ENCODE assay signal across 19 cellular contexts in the genomic region with DNA sequence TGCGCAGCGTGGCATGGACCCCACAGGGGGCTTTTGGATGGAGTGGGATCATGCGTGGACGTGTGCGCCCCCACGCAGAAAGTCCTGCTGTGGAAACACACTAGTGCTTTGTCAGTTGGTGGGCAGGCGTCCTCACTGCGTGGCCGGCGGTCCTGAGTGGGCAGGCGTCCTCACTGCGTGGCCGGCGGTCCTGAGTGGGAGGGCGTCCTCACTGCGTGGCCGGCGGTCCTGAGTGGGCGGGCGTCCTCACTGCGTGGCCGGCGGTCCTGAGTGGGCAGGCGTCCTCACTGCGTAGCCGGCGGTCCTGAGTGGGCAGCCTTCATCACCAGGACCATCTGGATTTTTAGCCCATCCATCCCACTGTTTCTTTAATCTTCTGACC.
DNase-seq lines count a peak whose midpoint lies in the region; ATAC-seq, FAIRE-seq and TF ChIP-seq lines count a peak whose summit lies in the region.
"Had no signal": no experiment of that assay in that cellular context is flagged by ENCODE, and none has a peak within 500 bp of the region (broad histone marks: within the 10 kb centered on the region; RNA-seq: fewer than 3 reads in every experiment).

No MANE protein-coding gene starts in this region.

- H3K27ac Mint-ChIP-seq in endothelial cell (ENCODE audit: unreplicated experiment), result no peak overlapping the region

- no peak for FAIRE-seq in GM19239 (lab: Jason Lieb, UNC)
- FAIRE-seq: GM12878 had no signal

- H3K36me3 Mint-ChIP-seq in endothelial cell (ENCODE audit: low read depth, unreplicated experiment), result peaks cover 5% of the 10 kb centered on the region

- TF ChIP-seq POLR2A in sigmoid colon (IDR thresholded peaks at IDR 0.05), result no peak

- intact Hi-C loops in sigmoid colon (cut with DNase I), result no loop called here

- no peak for ATAC-seq in GM19023 (IDR thresholded peaks at IDR 0.05; ENCODE audit: unreplicated experiment)
- ATAC-seq: GM12878 had no signal

- H4K20me1 ChIP-seq in BLaER1 treated with 17β-estradiol and CSF1 and Interleukin-3, amounts not matched to agents 10 nM and 100 nM, result peaks cover 55 to 98% (median 82%) of the 10 kb centered on the region in 11 experiments

- TF ChIP-seq CTCF in endothelial cell (IDR thresholded peaks at IDR 0.05; ENCODE audit: unreplicated experiment) (no peak), sigmoid colon (IDR thresholded peaks at IDR 0.05) (no peak)

- H3K4me1 Mint-ChIP-seq in endothelial cell (ENCODE audit: unreplicated experiment), result peaks cover 30% of the 10 kb centered on the region

- 97 to 98% methylated on average over 27 of the region's 27 CpGs for WGBS in sigmoid colon, 2 donors

- no peaks in the 10 kb centered on the region for H3K27me3 ChIP-seq in BLaER1 treated with 17β-estradiol and CSF1 and Interleukin-3, amounts not matched to agents 10 nM and 100 nM
- H3K27me3 ChIP-seq in sigmoid colon, result no peaks in the 10 kb centered on the region

- peaks cover 47 to 66% (median 60%) of the 10 kb centered on the region in 10 experiments for H3K4me1 ChIP-seq in BLaER1 treated with 17β-estradiol and CSF1 and Interleukin-3, amounts not matched to agents 10 nM and 100 nM
- H3K4me1 ChIP-seq in sigmoid colon, result peaks cover 0 to 10% (median 0%) of the 10 kb centered on the region in 4 donors
- H3K4me1 ChIP-seq: HAP-1 had no signal

- H3K9me3 Mint-ChIP-seq in endothelial cell (ENCODE audit: unreplicated experiment), result no peaks in the 10 kb centered on the region
- H3K9me3 Mint-ChIP-seq: CD8-positive, alpha-beta memory T cell had no signal

- no peak overlapping the region for H3K9ac ChIP-seq in BLaER1 treated with 17β-estradiol and CSF1 and Interleukin-3, amounts not matched to agents 10 nM and 100 nM

- H3K36me3 ChIP-seq in BLaER1 treated with 17β-estradiol and CSF1 and Interleukin-3, amounts not matched to agents 10 nM and 100 nM, result peaks cover 0 to 45% (median 6%) of the 10 kb centered on the region in 11 experiments; a peak in 10 of 22 replicates
- no peaks in the 10 kb centered on the region for H3K36me3 ChIP-seq in sigmoid colon
- H3K36me3 ChIP-seq: HAP-1 had no signal

- H3K27me3 Mint-ChIP-seq in endothelial cell (ENCODE audit: unreplicated experiment), result peaks cover 5% of the 10 kb centered on the region
- H3K27me3 Mint-ChIP-seq: CD4-positive, CD25-positive, alpha-beta regulatory T cell; CD8-positive, alpha-beta memory T cell had no signal

- TF ChIP-seq EP300 in sigmoid colon (IDR thresholded peaks at IDR 0.05), result no peak

- H3K27ac ChIP-seq in BLaER1 treated with 17β-estradiol and CSF1 and Interleukin-3, amounts not matched to agents 10 nM and 100 nM, result no peak overlapping the region
- H3K27ac ChIP-seq in sigmoid colon, result no peak overlapping the region
- H3K27ac ChIP-seq: HL-60 had no signal

- H3K9me3 ChIP-seq in BLaER1 treated with 17β-estradiol and CSF1 and Interleukin-3, amounts not matched to agents 10 nM and 100 nM (replicated peaks in 1 of 11), result no peaks in the 10 kb centered on the region
- H3K9me3 ChIP-seq in sigmoid colon, result no peaks in the 10 kb centered on the region
- H3K9me3 ChIP-seq: HAP-1 had no signal

- H3K4me2 ChIP-seq in BLaER1 treated with 17β-estradiol and CSF1 and Interleukin-3, amounts not matched to agents 10 nM and 100 nM, result peak overlapping the region in 9 of 11 experiments; percentile 67 to 92 (median 81); a peak in 10 of 22 replicates

- no peak overlapping the region for H3K4me3 ChIP-seq in BLaER1 treated with 17β-estradiol and CSF1 and Interleukin-3, amounts not matched to agents 10 nM and 100 nM
- no peak overlapping the region for H3K4me3 ChIP-seq in sigmoid colon
- H3K4me3 ChIP-seq: HAP-1 had no signal

- no peak for DNase-seq in endothelial cell (ENCODE audit: low spot score)
- DNase-seq in sigmoid colon, result peak; percentile 37
- no peak for DNase-seq in retina
- DNase-seq in stimulated activated CD4-positive, alpha-beta T cell treated with anti-CD3 and anti-CD28 coated beads, Interleukin-4, amount 100 ng/mL, for 1 hour, result no peak
- DNase-seq in GM19239 (ENCODE audit: insufficient read length, low spot score), result no peak
- DNase-seq: 8988T; C1 segment of cervical spinal cord; CD4-positive, CD25-positive, alpha-beta regulatory T cell; COR-L47; DMS 273 treated with DMSO at 0.1 percent for 48 hours; DMS53; DND-41; EL had no signal

- peak overlapping the region; percentile 51 for H3K4me3 Mint-ChIP-seq in endothelial cell (ENCODE audit: unreplicated experiment)
- H3K4me3 Mint-ChIP-seq: CD8-positive, alpha-beta memory T cell had no signal
